8 cellular contexts compared by ENCODE assay signal in the genomic region with DNA sequence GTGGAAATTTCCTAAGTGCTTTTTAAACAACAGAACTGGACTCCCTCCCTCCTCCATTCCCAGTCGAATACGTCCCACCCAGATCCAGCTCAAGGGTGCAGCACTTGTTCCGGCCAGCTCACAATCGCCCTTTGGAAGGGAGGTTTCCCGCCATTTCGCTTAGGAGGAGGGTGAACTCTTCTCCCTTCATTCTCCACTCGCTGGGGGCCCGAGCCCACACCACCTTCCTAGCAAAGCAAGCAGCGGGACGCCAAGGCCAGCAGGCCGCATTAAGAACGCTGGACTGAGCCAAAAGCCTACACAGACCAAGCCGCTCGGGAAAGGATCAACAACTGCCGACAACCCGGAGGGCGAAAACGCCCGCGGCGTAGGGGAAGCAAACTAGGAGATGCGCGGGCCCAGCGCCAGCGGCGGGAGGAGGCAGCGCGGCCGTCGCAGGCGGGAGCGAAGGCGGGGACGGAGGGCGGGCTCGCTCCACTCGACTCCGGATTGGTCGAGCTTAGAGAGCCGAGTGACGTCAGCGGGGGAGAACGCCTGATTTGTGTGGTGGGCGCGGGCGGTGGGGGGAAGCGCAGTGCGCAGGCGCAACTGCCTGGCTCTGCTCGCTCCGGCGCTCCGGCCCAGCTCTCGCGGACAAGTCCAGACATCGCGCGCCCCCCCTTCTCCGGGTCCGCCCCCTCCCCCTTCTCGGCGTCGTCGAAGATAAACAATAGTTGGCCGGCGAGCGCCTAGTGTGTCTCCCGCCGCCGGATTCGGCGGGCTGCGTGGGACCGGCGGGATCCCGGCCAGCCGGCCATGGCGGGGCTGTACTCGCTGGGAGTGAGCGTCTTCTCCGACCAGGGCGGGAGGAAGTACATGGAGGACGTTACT. TPM values are rescaled to one million over a fixed set of nuclear protein-coding genes. Genes with fewer than 3 reads are reported as not detected.
DNase-seq lines count a peak whose midpoint lies in the region; ATAC-seq and TF ChIP-seq lines count a peak whose summit lies in the region.

A gene (plus strand): TSS at position 574 of the 870 bp plus-strand sequence. CDS start 222 bp downstream, at position 796.

- TF ChIP-seq CTCF in WI38 (IDR thresholded peaks at IDR 0.05; ENCODE audit: low read depth, low read length), result no peak
- TF ChIP-seq CTCF in mammary epithelial cell (conservative IDR thresholded peaks at IDR 0.05 in 1 of 2, IDR thresholded peaks at IDR 0.05 in 1 of 2; ENCODE audit: extremely low read depth in 1 of 2, insufficient read depth in 1 of 2, low read depth in 1 of 2, low read length in 2 of 2), result no peak

- H3K9ac ChIP-seq in mammary epithelial cell (ENCODE audit: insufficient read depth, low read length) (peak within 1 kb of the TSS; percentile 85), iPS-20b (ENCODE audit: low read depth, low read length) (peak within 1 kb of the TSS; percentile 96)

- H4K20me1 ChIP-seq in mammary epithelial cell (ENCODE audit: insufficient read depth, low read length), result no peaks in the 10 kb centered on the region

- peak; percentile 88 for ATAC-seq in HG03175 (IDR thresholded peaks at IDR 0.05; ENCODE audit: unreplicated experiment)

- peak within 1 kb of the TSS; percentile 77 for H3K27ac ChIP-seq in mammary epithelial cell (ENCODE audit: insufficient read depth, low read depth, low read length)
- H3K27ac ChIP-seq in iPS-20b (ENCODE audit: low read length), result peak within 1 kb of the TSS; percentile 91
- H3K27ac ChIP-seq in skin epidermis, result peak within 1 kb of the TSS; percentile 84 to 98 (median 94)

- peak within 1 kb of the TSS; percentile 95 for H3K4me3 ChIP-seq in WI38 (ENCODE audit: low read depth, low read length)
- H3K4me3 ChIP-seq in mammary epithelial cell (replicated peaks in 1 of 3; ENCODE audit: insufficient read depth in 1 of 3, low read depth in 2 of 3, low read length in 3 of 3), result peak within 1 kb of the TSS; percentile 75 to 90 (median 87)
- H3K4me3 ChIP-seq in iPS-20b (ENCODE audit: low read length), result peak within 1 kb of the TSS; percentile 90
- H3K4me3 ChIP-seq in skin epidermis, result peak within 1 kb of the TSS; percentile 79 to 95 (median 86)

- CTCF ChIA-PET in mammary epithelial cell (lab: Charles Lee; ENCODE audit: low non-redundant PET), result no interaction called here

- peak within 1 kb of the TSS; percentile 96 for H3K4me2 ChIP-seq in mammary epithelial cell (ENCODE audit: insufficient read depth, low read depth, low read length)

- H3K4me1 ChIP-seq in mammary epithelial cell (ENCODE audit: insufficient read depth, low read length) (peaks cover 12% of the 10 kb centered on the region), iPS-20b (ENCODE audit: insufficient read depth, low read length) (no peaks in the 10 kb centered on the region)

- H3K9me3 ChIP-seq in mammary epithelial cell (replicated peaks; ENCODE audit: insufficient read depth, low read length) (no peaks in the 10 kb centered on the region), iPS-20b (ENCODE audit: insufficient read depth, low read depth, low read length) (no peaks in the 10 kb centered on the region)

- in situ Hi-C loops in GM18951 (cut with MboI; ENCODE audit: low sequenced_read_pairs, unreplicated experiment), result no loop called here
- in situ Hi-C loops in mammary epithelial cell (cut with MboI; ENCODE audit: low sequenced_read_pairs in 2 of 2), result no loop called here

- no TSS peak for BruUV-seq in mammary epithelial cell (replicated peaks; lab: Mats Ljungman, UMichigan)

- H3K79me2 ChIP-seq in mammary epithelial cell (ENCODE audit: insufficient read depth, low read length), result peaks cover 47% of the 10 kb centered on the region

- H2AFZ ChIP-seq in mammary epithelial cell (ENCODE audit: low read depth, low read length), result peak within 1 kb of the TSS; percentile 91

- peak; percentile 100 for DNase-seq in AG08396 (ENCODE audit: low spot score)
- DNase-seq in NCI-H2227 treated with DMSO at 0.1 percent for 48 hours (lab: John Stamatoyannopoulos, UW), result peak; percentile 99
- peak; percentile 98 for DNase-seq in mammary epithelial cell

- H3K27me3 ChIP-seq in mammary epithelial cell (ENCODE audit: insufficient read depth, low read length), result no peaks in the 10 kb centered on the region
- no peaks in the 10 kb centered on the region for H3K27me3 ChIP-seq in iPS-20b (ENCODE audit: insufficient read depth, low read length)

- TF ChIP-seq POLR2A in GM18951 (IDR thresholded peaks at IDR 0.05; ENCODE audit: extremely low read depth, insufficient read depth, insufficient read length), result peak; percentile 93

- no peaks in the 10 kb centered on the region for H3K36me3 ChIP-seq in mammary epithelial cell (ENCODE audit: insufficient read depth, low read length)
- no peaks in the 10 kb centered on the region for H3K36me3 ChIP-seq in iPS-20b (ENCODE audit: insufficient read depth, low read depth, low read length)

- dilution Hi-C loops in mammary epithelial cell (cut with HindIII; ENCODE audit: low sequenced_read_pairs), result no loop called here

- intact Hi-C loops in mammary epithelial cell (cut with micrococcal nuclease), result loop anchor here (1.0 to 2.0 kb wide), 3 partner anchors 38 to 77 kb away; a partner anchor contains a TSS

- WGBS in mammary epithelial cell (ENCODE audit: low coverage, missing lambda C conversion rate), result under 1% methylated on average over 17 of the region's 83 CpGs

RNA-seq across cellular contexts. Expression of the gene that starts here (rescaled TPM):
- total RNA-seq in mammary epithelial cell, result 1 to 10 TPM; 9.3 to 9.5 TPM
- polyA plus RNA-seq in mammary epithelial cell, result 4.6 TPM
- polyA minus RNA-seq in mammary epithelial cell, result 9.8 TPM

Comparison
In these comparisons a context has a peak if more than half of its experiments do, and no peak if none do; other contexts are left out.
1. Peak in every context shown above with its lines: DNase-seq, ATAC-seq, H3K4me3 ChIP-seq and H3K27ac ChIP-seq.